12 cellular contexts compared by ENCODE assay signal in the genomic region with DNA sequence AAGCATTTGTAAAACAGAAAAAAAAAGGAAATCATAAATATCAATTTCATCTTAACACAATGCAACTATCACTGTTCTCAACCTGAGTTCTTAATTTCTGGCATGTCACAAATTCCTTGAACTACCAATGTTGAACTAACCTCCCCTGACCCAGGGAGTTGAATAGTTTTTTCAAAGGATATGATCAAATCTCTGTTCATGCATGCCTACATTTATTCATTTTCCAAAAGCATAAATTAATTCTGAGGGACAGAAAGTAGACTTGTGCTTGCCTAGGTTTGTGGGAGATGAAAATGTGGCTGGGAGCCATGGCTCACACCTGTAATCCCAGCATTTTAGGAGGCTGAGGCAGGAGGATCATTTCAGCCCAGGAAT.
DNase-seq lines count a peak whose midpoint lies in the region; ATAC-seq, FAIRE-seq and TF ChIP-seq lines count a peak whose summit lies in the region.
"Had no signal": no experiment of that assay in that cellular context is flagged by ENCODE, and none has a peak within 500 bp of the region (broad histone marks: within the 10 kb centered on the region; RNA-seq: fewer than 3 reads in every experiment).

No MANE protein-coding gene starts in this region.

- H3K27ac ChIP-seq in SJSA1 (peak overlapping the region; percentile 100), epithelial cell of prostate (peak overlapping the region; percentile 100), sigmoid colon (peak overlapping the region in 3 of 4 donors; percentile 82 to 88 (median 86)), spleen (peak overlapping the region in 2 of 8 donors; percentile 55 to 79)

- H3K4me3 ChIP-seq in SJSA1 (no peak overlapping the region), sigmoid colon (no peak overlapping the region), spleen (no peak overlapping the region)
- H3K4me3 ChIP-seq: heart right ventricle had no signal

- peak; percentile 27 for DNase-seq in HCEC 1CT
- no peak for DNase-seq in SJSA1 (ENCODE audit: low read depth in 1 of 2, low spot score in 2 of 2)
- no peak for DNase-seq in epithelial cell of prostate (ENCODE audit: low read depth, low spot score)
- DNase-seq in sigmoid colon = no peak
- DNase-seq in D721Med (ENCODE audit: insufficient read length, low spot score) = no peak
- DNase-seq in spleen = no peak
- no peak for DNase-seq in NCI-H1105 treated with DMSO at 0.1 percent for 48 hours (lab: John Stamatoyannopoulos, UW)
- DNase-seq: heart right ventricle, NCI-H146, NCI-H748 treated with DMSO at 0.1 percent for 48 hours had no signal

- intact Hi-C loops in sigmoid colon (cut with DNase I) = loop anchor here (2.0 kb wide), 1 partner anchor 23 kb away; no protein-coding TSS in a partner anchor
- intact Hi-C loops in spleen (cut with DNase I; ENCODE audit: low total_unique reads) = no loop called here

- H3K4me1 ChIP-seq in SJSA1 (replicated peaks) = peaks cover 57% of the 10 kb centered on the region
- peaks cover 0 to 40% (median 33%) of the 10 kb centered on the region in 4 donors for H3K4me1 ChIP-seq in sigmoid colon
- peaks cover 4 to 27% (median 12%) of the 10 kb centered on the region in 6 donors for H3K4me1 ChIP-seq in spleen

- no peaks in the 10 kb centered on the region for H3K9me3 ChIP-seq in SJSA1 (replicated peaks)
- H3K9me3 ChIP-seq in sigmoid colon = no peaks in the 10 kb centered on the region
- no peaks in the 10 kb centered on the region for H3K9me3 ChIP-seq in spleen
- H3K9me3 ChIP-seq: heart right ventricle had no signal

- TF ChIP-seq CTCF in sigmoid colon (IDR thresholded peaks at IDR 0.05) = no peak
- no peak for TF ChIP-seq CTCF in D721Med (IDR thresholded peaks at IDR 0.05; ENCODE audit: insufficient read depth, missing control alignments)
- no peak for TF ChIP-seq CTCF in spleen (IDR thresholded peaks at IDR 0.05 in 8 of 11, conservative IDR thresholded peaks at IDR 0.05 in 3 of 11)

- FAIRE-seq in D721Med (lab: Jason Lieb, UNC) = no peak
- FAIRE-seq: HTR-8/SVneo had no signal

- TF ChIP-seq EP300 in sigmoid colon (IDR thresholded peaks at IDR 0.05) = no peak

- no peak for TF ChIP-seq POLR2A in sigmoid colon (IDR thresholded peaks at IDR 0.05)
- TF ChIP-seq POLR2A in spleen (IDR thresholded peaks at IDR 0.05) = no peak

- ATAC-seq in HG02852 (IDR thresholded peaks at IDR 0.05; ENCODE audit: unreplicated experiment) = no peak
- ATAC-seq: heart right ventricle had no signal

- H3K36me3 ChIP-seq in SJSA1 (no peaks in the 10 kb centered on the region), sigmoid colon (no peaks in the 10 kb centered on the region), spleen (no peaks in the 10 kb centered on the region)
- H3K36me3 ChIP-seq: heart right ventricle had no signal

- H3K27me3 ChIP-seq in SJSA1 (replicated peaks) (no peaks in the 10 kb centered on the region), sigmoid colon (no peaks in the 10 kb centered on the region), spleen (replicated peaks in 1 of 7) (no peaks in the 10 kb centered on the region)
- H3K27me3 ChIP-seq: heart right ventricle had no signal
